ENCODE assay signal across 1 cellular context in genomic region chr3:32708672-32709283, GRCh38.
TF ChIP-seq lines count a peak whose summit lies in the region.

No MANE protein-coding gene starts in this region.

TF ChIP-seq in K562, 482 proteins besides CTCF, POLR2A, EP300 and RAD21 (continued from another document):
- TF ChIP-seq NR0B1 (IDR thresholded peaks at IDR 0.05; ENCODE audit: partially characterized antibody) (no peak), EZH2 (IDR thresholded peaks at IDR 0.05; ENCODE audit: borderline replicate concordance, low read depth, low read length) (no peak), RBM17 (IDR thresholded peaks at IDR 0.05; ENCODE audit: borderline replicate concordance, low read depth, low read length) (no peak), ZNF592 (IDR thresholded peaks at IDR 0.05) (no peak), POU5F1 (IDR thresholded peaks at IDR 0.05; ENCODE audit: borderline replicate concordance, low read depth, low read length, partially characterized antibody) (no peak), POLR2B (IDR thresholded peaks at IDR 0.05; ENCODE audit: low read depth, partially characterized antibody) (no peak), L3MBTL2 (IDR thresholded peaks at IDR 0.05) (no peak), ZNF324 (CRISPR knock-in tag; IDR thresholded peaks at IDR 0.05) (no peak), MCM7 (IDR thresholded peaks at IDR 0.05) (no peak), SNIP1 (IDR thresholded peaks at IDR 0.05; ENCODE audit: low read depth) (no peak), PHTF2 (CRISPR knock-in tag; IDR thresholded peaks at IDR 0.05) (no peak), KHSRP (IDR thresholded peaks at IDR 0.05) (peak; percentile 62), NCOA2 (IDR thresholded peaks at IDR 0.05; ENCODE audit: partially characterized antibody in 2 of 2) (peak; percentile 23 to 45), PTTG1 (tag; IDR thresholded peaks at IDR 0.05; ENCODE audit: low read depth) (no peak), SETDB1 (IDR thresholded peaks at IDR 0.05; ENCODE audit: low read length) (no peak), ZNF57 (CRISPR knock-in tag; IDR thresholded peaks at IDR 0.05) (no peak), MAFF (IDR thresholded peaks at IDR 0.05; ENCODE audit: low read length) (no peak; the same call in 1 of the 2 replicates), TFAM (CRISPR knock-in tag; conservative IDR thresholded peaks at IDR 0.05) (no peak), CCAR2 (IDR thresholded peaks at IDR 0.05; ENCODE audit: low read depth, low read length) (no peak)
